9 cellular contexts compared by ENCODE assay signal in the genomic region with DNA sequence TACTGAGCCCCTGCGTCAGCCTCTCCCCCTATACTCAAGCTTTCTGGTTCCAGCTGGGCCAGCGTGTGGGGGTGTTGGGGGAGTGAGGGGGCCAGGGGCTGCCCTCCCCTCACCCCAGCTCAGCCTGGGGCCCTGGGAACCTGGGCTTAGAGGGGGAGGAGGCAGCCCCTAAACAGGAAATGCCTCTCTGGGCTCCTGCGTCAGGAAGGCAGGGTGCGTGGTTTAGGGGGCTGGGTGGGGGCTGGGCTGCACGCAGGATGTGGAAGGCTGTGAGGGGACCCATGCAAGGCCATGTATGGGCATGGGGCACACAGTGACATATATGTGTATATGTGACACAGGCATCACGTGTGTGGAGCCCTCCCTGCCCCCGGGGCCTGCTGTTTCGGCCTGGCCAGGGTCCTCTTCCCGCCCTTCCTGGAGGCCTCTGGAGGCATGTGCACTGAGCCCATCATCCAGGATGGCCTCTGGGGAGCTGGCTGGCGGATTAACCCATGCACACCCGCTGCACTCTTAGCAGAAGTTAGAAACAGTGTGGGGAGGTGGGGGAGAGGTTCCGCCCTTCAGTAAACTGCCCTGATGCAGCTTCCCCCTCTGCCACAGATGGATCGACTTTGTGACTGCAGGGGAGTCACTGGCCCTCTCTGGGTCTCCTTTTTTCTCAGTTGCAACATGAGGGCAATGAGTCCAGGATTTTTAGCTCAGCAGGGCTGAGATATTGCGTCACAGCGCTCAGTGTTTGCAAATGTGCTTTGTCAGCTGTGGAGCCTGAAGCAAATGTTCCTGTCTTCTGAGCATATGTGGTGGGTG. TPM values are rescaled to one million over a fixed set of nuclear protein-coding genes. Genes with fewer than 3 reads are reported as not detected.
DNase-seq lines count a peak whose midpoint lies in the region; ATAC-seq, FAIRE-seq and TF ChIP-seq lines count a peak whose summit lies in the region.
"Had no signal": no experiment of that assay in that cellular context is flagged by ENCODE, and none has a peak within 500 bp of the region (broad histone marks: within the 10 kb centered on the region; RNA-seq: fewer than 3 reads in every experiment).

No MANE protein-coding gene starts in this region.

- H3K4me2 ChIP-seq in K562 (ENCODE audit: insufficient read depth, low read length) = no peak overlapping the region

- H3K27ac ChIP-seq in K562 (ENCODE audit: extremely low read depth, low read depth, low read length) (no peak overlapping the region), kidney (ENCODE audit: low read depth in 2 of 2, low read length in 2 of 2) (peak overlapping the region; percentile 71 to 81)

- H3K4me3 Mint-ChIP-seq in stimulated activated naive CD8-positive, alpha-beta T cell treated with anti-CD3 and anti-CD28 coated beads, Interleukin-15, Interleukin-2, amounts not matched to agents 100 ng/mL and 50 ng/mL, for 24 hours = peak overlapping the region; percentile 71

- H3K9ac ChIP-seq in NT2/D1 (ENCODE audit: insufficient read length, low read depth) (peak overlapping the region; percentile 54), K562 (ENCODE audit: insufficient read depth in 1 of 2, low read depth in 2 of 2, low read length in 2 of 2) (no peak overlapping the region; a peak in 1 of 4 replicates), kidney (ENCODE audit: low read length in 2 of 2) (no peak overlapping the region)

- TF ChIP-seq EP300 in K562 (IDR thresholded peaks at IDR 0.05; ENCODE audit: low read length) = no peak

- H3K4me3 ChIP-seq in NT2/D1 (ENCODE audit: insufficient read length, low read depth) (no peak overlapping the region), K562 (no peak overlapping the region), kidney (ENCODE audit: low read length in 2 of 2) (no peak overlapping the region)

- H3K4me1 ChIP-seq in NT2/D1 (ENCODE audit: insufficient read depth, insufficient read length) (peaks cover 41% of the 10 kb centered on the region), K562 (replicated peaks in 1 of 2; ENCODE audit: control insufficient read depth in 2 of 2, insufficient read depth in 2 of 2, low read length in 2 of 2) (peaks cover 5 to 58% of the 10 kb centered on the region in 2 experiments), kidney (ENCODE audit: control insufficient read depth in 1 of 2, insufficient read depth in 1 of 2, low read depth in 1 of 2, low read length in 2 of 2) (peaks cover 0 to 16% of the 10 kb centered on the region in 2 donors)

- no peak for TF ChIP-seq RAD21 in K562 (CRISPR knock-in tag; conservative IDR thresholded peaks at IDR 0.05 in 1 of 2, IDR thresholded peaks at IDR 0.05 in 1 of 2)

- FAIRE-seq in K562 (lab: Jason Lieb, UNC) = no peak
- no peak for FAIRE-seq in kidney (lab: Jason Lieb, UNC)

- no peaks in the 10 kb centered on the region for H3K79me2 ChIP-seq in K562 (ENCODE audit: control insufficient read depth, insufficient read depth, low read length)

- TF ChIP-seq CTCF in K562 (IDR thresholded peaks at IDR 0.05 in 2 of 3, conservative IDR thresholded peaks at IDR 0.05 in 1 of 3; ENCODE audit: insufficient read depth in 2 of 3, low read depth in 1 of 3, low read length in 3 of 3) (no peak), kidney (IDR thresholded peaks at IDR 0.05; ENCODE audit: borderline replicate concordance, extremely low read depth, insufficient read depth) (no peak)

- H4K20me1 ChIP-seq in K562 (replicated peaks; ENCODE audit: control insufficient read depth, insufficient read depth, low read length) = no peaks in the 10 kb centered on the region

- no peak overlapping the region for H2AFZ ChIP-seq in K562 (ENCODE audit: low read depth, low read length)

- no peaks in the 10 kb centered on the region for H3K9me3 Mint-ChIP-seq in stimulated activated naive CD8-positive, alpha-beta T cell treated with anti-CD3 and anti-CD28 coated beads, Interleukin-15, Interleukin-2, amounts not matched to agents 100 ng/mL and 50 ng/mL, for 24 hours

- peaks cover 59% of the 10 kb centered on the region for H3K4me1 Mint-ChIP-seq in stimulated activated naive CD8-positive, alpha-beta T cell treated with anti-CD3 and anti-CD28 coated beads, Interleukin-15, Interleukin-2, amounts not matched to agents 100 ng/mL and 50 ng/mL, for 24 hours (ENCODE audit: low read depth)

- CTCF ChIA-PET in K562 (lab: Yijun Ruan, JAX; ENCODE audit: low intra/inter-chr PET ratio) = no interaction called here

- POLR2A ChIA-PET in K562 (lab: Yijun Ruan, JAX) = interaction anchor here (0.6 to 1.0 kb wide), 4 partner anchors 16 to 55 kb away, joined by 3 to 4 read pairs (median 3); no protein-coding TSS in a partner anchor

- no peaks in the 10 kb centered on the region for H3K36me3 Mint-ChIP-seq in stimulated activated naive CD8-positive, alpha-beta T cell treated with anti-CD3 and anti-CD28 coated beads, Interleukin-15, Interleukin-2, amounts not matched to agents 100 ng/mL and 50 ng/mL, for 24 hours (ENCODE audit: low read depth)

- H3K9me3 ChIP-seq in NT2/D1 (ENCODE audit: insufficient read depth, low read length) (peaks cover 11% of the 10 kb centered on the region; the same call in 1 of the 2 replicates), K562 (replicated peaks; ENCODE audit: control insufficient read depth, insufficient read depth, low read depth, low read length) (no peaks in the 10 kb centered on the region), kidney (ENCODE audit: control insufficient read depth in 1 of 2, low read length in 2 of 2) (no peaks in the 10 kb centered on the region)

- ATAC-seq in K562 (no peak), GM19452 (IDR thresholded peaks at IDR 0.05; ENCODE audit: unreplicated experiment) (no peak)
- ATAC-seq: Panc1 had no signal

- WGBS in K562 (ENCODE audit: insufficient coverage, low coverage, missing lambda C conversion rate) = 50% methylated on average over 12 of the region's 15 CpGs

- H3K27ac Mint-ChIP-seq in stimulated activated naive CD8-positive, alpha-beta T cell treated with anti-CD3 and anti-CD28 coated beads, Interleukin-15, Interleukin-2, amounts not matched to agents 100 ng/mL and 50 ng/mL, for 24 hours = peak overlapping the region; percentile 97

- DNase-seq in GM04504 (ENCODE audit: low read depth) = peak; percentile 77
- no peak for DNase-seq in NT2/D1 (ENCODE audit: low read depth, low spot score)
- no peak for DNase-seq in K562 (ENCODE audit: extremely low read depth in 1 of 4, low spot score in 3 of 4)
- peak; percentile 82 for DNase-seq in kidney
- DNase-seq in glomerular visceral epithelial cell (ENCODE audit: extremely low spot score) = no peak
- no peak for DNase-seq in pons (ENCODE audit: low spot score)

- no peaks in the 10 kb centered on the region for H3K9me1 ChIP-seq in K562 (ENCODE audit: control insufficient read depth, insufficient read depth, low read length)

- peaks cover 3% of the 10 kb centered on the region for H3K36me3 ChIP-seq in NT2/D1 (ENCODE audit: insufficient read depth, insufficient read length, low read length)
- H3K36me3 ChIP-seq in K562 (ENCODE audit: control insufficient read depth, insufficient read depth, low read length) = no peaks in the 10 kb centered on the region
- H3K36me3 ChIP-seq in kidney (ENCODE audit: control insufficient read depth in 1 of 2, insufficient read depth in 2 of 2, low read length in 2 of 2) = no peaks in the 10 kb centered on the region

- H3K27me3 ChIP-seq in NT2/D1 (ENCODE audit: insufficient read depth, insufficient read length) = peaks cover 19% of the 10 kb centered on the region
- no peaks in the 10 kb centered on the region for H3K27me3 ChIP-seq in K562 (ENCODE audit: control insufficient read depth in 2 of 2, insufficient read depth in 2 of 2, low read length in 2 of 2)

- intact Hi-C loops in K562 (cut with micrococcal nuclease) (no loop called here), kidney (cut with DNase I) (no loop called here)

- in situ Hi-C loops in K562 (cut with MboI) = no loop called here

- no TSS peak for BruUV-seq in K562 (replicated peaks; lab: Mats Ljungman, UMichigan)

- no peaks in the 10 kb centered on the region for H3K27me3 Mint-ChIP-seq in stimulated activated naive CD8-positive, alpha-beta T cell treated with anti-CD3 and anti-CD28 coated beads, Interleukin-15, Interleukin-2, amounts not matched to agents 100 ng/mL and 50 ng/mL, for 24 hours

- no peak for TF ChIP-seq POLR2A in K562 (conservative IDR thresholded peaks at IDR 0.05)

RNA-seq across cellular contexts. Expression of a gene that starts 1.1 kb away (rescaled TPM):
- not detected in 2 replicates for total RNA-seq in K562 (2011; cell fraction: chromatin; rRNA removed; ENCODE audit: low replicate concordance)
- not detected in 2 replicates for total RNA-seq in K562 (2011; cell fraction: nucleolus; rRNA removed)
- not detected in 2 replicates for total RNA-seq in K562 (2011; cell fraction: nucleoplasm; rRNA removed)
- total RNA-seq in K562 (2014; rRNA removed) (not detected in 2 replicates), K562 (2014; rRNA removed; fragmentation: Illumina TruSeq; extraction: Trizol) (not detected in 2 replicates), K562 (2015; rRNA removed; fragmentation: Illumina TruSeq; extraction: Trizol) (not detected in 2 replicates), K562 (2021) (0.09 and 0.20 TPM in 2 replicates), kidney (22.9 TPM)
- polyA plus RNA-seq in K562 (2011; rRNA removed) (not detected in 2 replicates), K562 (2014; fragmentation: Illumina TruSeq; extraction: Trizol) (not detected in 2 replicates), K562 (2014; fragmentation: Nextera tagmentation; extraction: Ambion mirVana) (not detected), K562 (2014; rRNA removed) (not detected in 2 replicates), kidney (ENCODE audit: insufficient read depth, low read depth, low replicate concordance) (14.8 TPM)
- polyA plus RNA-seq in K562 (2011; cell fraction: cytosol; rRNA removed) = not detected in 2 replicates
- not detected in 2 replicates for polyA plus RNA-seq in K562 (2011; cell fraction: nucleus; rRNA removed)
- polyA plus RNA-seq in K562 (2012) = 0.04 TPM in 1 of 2 replicates, not detected in the other
- polyA minus RNA-seq in K562 (2011; rRNA and poly(A)+ RNA removed) = not detected in 2 replicates
- not detected in 2 replicates for polyA minus RNA-seq in K562 (2011; cell fraction: cytosol; rRNA and poly(A)+ RNA removed)
- polyA minus RNA-seq in K562 (2011; cell fraction: nucleus; rRNA and poly(A)+ RNA removed) = not detected in 2 replicates

RNA-seq across cellular contexts. Expression of a gene that starts 18.3 kb away (rescaled TPM):
- 0.74 and 1.8 TPM in 2 replicates for total RNA-seq in K562 (2011; cell fraction: chromatin; rRNA removed; ENCODE audit: low replicate concordance)
- 0.79 and 1.2 TPM in 2 replicates for total RNA-seq in K562 (2011; cell fraction: nucleolus; rRNA removed)
- 1.1 and 1.2 TPM in 2 replicates for total RNA-seq in K562 (2011; cell fraction: nucleoplasm; rRNA removed)
- total RNA-seq in K562 (2014; rRNA removed) (0.73 and 0.90 TPM in 2 replicates), K562 (2014; rRNA removed; fragmentation: Illumina TruSeq; extraction: Trizol) (0.25 TPM in 1 of 2 replicates, not detected in the other), K562 (2015; rRNA removed; fragmentation: Illumina TruSeq; extraction: Trizol) (0.34 and 0.47 TPM in 2 replicates), K562 (2021) (0.40 and 1.2 TPM in 2 replicates), kidney (9.2 TPM)
- polyA plus RNA-seq in K562 (2011; rRNA removed) (0.20 and 0.35 TPM in 2 replicates), K562 (2014; fragmentation: Illumina TruSeq; extraction: Trizol) (0.36 and 0.43 TPM in 2 replicates), K562 (2014; fragmentation: Nextera tagmentation; extraction: Ambion mirVana) (under 1 TPM in 1 of 2 experiments, not detected in 1; 0.01 TPM), K562 (2014; rRNA removed) (0.26 and 0.48 TPM in 2 replicates), kidney (ENCODE audit: insufficient read depth, low read depth, low replicate concordance) (2.3 TPM)
- polyA plus RNA-seq in K562 (2011; cell fraction: cytosol; rRNA removed) = 0.21 and 1.2 TPM in 2 replicates
- 2.0 and 3.7 TPM in 2 replicates for polyA plus RNA-seq in K562 (2011; cell fraction: nucleus; rRNA removed)
- 0.76 and 1.3 TPM in 2 replicates for polyA plus RNA-seq in K562 (2012)
- polyA minus RNA-seq in K562 (2011; rRNA and poly(A)+ RNA removed) = 0.15 TPM in 1 of 2 replicates, not detected in the other
- 0.29 and 1.3 TPM in 2 replicates for polyA minus RNA-seq in K562 (2011; cell fraction: cytosol; rRNA and poly(A)+ RNA removed)
- 0.67 and 1.2 TPM in 2 replicates for polyA minus RNA-seq in K562 (2011; cell fraction: nucleus; rRNA and poly(A)+ RNA removed)

RNA-seq across cellular contexts. Expression of a gene that starts 26.3 kb away (rescaled TPM):
- total RNA-seq in K562 (2011; cell fraction: chromatin; rRNA removed; ENCODE audit: low replicate concordance) = not detected in 2 replicates
- not detected in 2 replicates for total RNA-seq in K562 (2011; cell fraction: nucleolus; rRNA removed)
- total RNA-seq in K562 (2011; cell fraction: nucleoplasm; rRNA removed) = not detected in 2 replicates
- total RNA-seq in K562 (2014; rRNA removed) = not detected in 2 replicates
- total RNA-seq in K562 (2014; rRNA removed; fragmentation: Illumina TruSeq; extraction: Trizol) = not detected in 2 replicates
- not detected in 2 replicates for total RNA-seq in K562 (2015; rRNA removed; fragmentation: Illumina TruSeq; extraction: Trizol)
- total RNA-seq in K562 (2021) = not detected in 2 replicates
- polyA plus RNA-seq in K562 (2011; rRNA removed) = not detected in 2 replicates
- 0.01 TPM in 1 of 2 replicates, not detected in the other for polyA plus RNA-seq in K562 (2011; cell fraction: cytosol; rRNA removed)
- not detected in 2 replicates for polyA plus RNA-seq in K562 (2011; cell fraction: nucleus; rRNA removed)
- not detected in 2 replicates for polyA plus RNA-seq in K562 (2012)
- not detected in 2 replicates for polyA plus RNA-seq in K562 (2014; fragmentation: Illumina TruSeq; extraction: Trizol)
- not detected for polyA plus RNA-seq in K562 (2014; fragmentation: Nextera tagmentation; extraction: Ambion mirVana)
- not detected in 2 replicates for polyA plus RNA-seq in K562 (2014; rRNA removed)
- not detected in 2 replicates for polyA minus RNA-seq in K562 (2011; rRNA and poly(A)+ RNA removed)
- polyA minus RNA-seq in K562 (2011; cell fraction: cytosol; rRNA and poly(A)+ RNA removed) = not detected in 2 replicates
- polyA minus RNA-seq in K562 (2011; cell fraction: nucleus; rRNA and poly(A)+ RNA removed) = 0.13 TPM in 1 of 2 replicates, not detected in the other
- 0.19 TPM for total RNA-seq in kidney
- not detected for polyA plus RNA-seq in kidney (ENCODE audit: insufficient read depth, low read depth, low replicate concordance)

RNA-seq across cellular contexts. Expression of a gene that starts 26.9 kb away (rescaled TPM):
- total RNA-seq in K562 (2011; cell fraction: chromatin; rRNA removed; ENCODE audit: low replicate concordance) = 15.8 and 32.2 TPM in 2 replicates
- total RNA-seq in K562 (2011; cell fraction: nucleolus; rRNA removed) = 24.8 and 25.1 TPM in 2 replicates
- total RNA-seq in K562 (2011; cell fraction: nucleoplasm; rRNA removed) = 14.6 and 20.0 TPM in 2 replicates
- 76.9 and 78.8 TPM in 2 replicates for total RNA-seq in K562 (2014; rRNA removed)
- 23.2 and 31.8 TPM in 2 replicates for total RNA-seq in K562 (2014; rRNA removed; fragmentation: Illumina TruSeq; extraction: Trizol)
- total RNA-seq in K562 (2015; rRNA removed; fragmentation: Illumina TruSeq; extraction: Trizol) = 59.9 and 65.3 TPM in 2 replicates
- total RNA-seq in K562 (2021) = 47.4 and 47.6 TPM in 2 replicates
- 29.3 and 33.4 TPM in 2 replicates for polyA plus RNA-seq in K562 (2011; rRNA removed)
- 31.7 and 54.1 TPM in 2 replicates for polyA plus RNA-seq in K562 (2011; cell fraction: cytosol; rRNA removed)
- polyA plus RNA-seq in K562 (2011; cell fraction: nucleus; rRNA removed) = 33.9 and 46.0 TPM in 2 replicates
- 41.0 and 43.8 TPM in 2 replicates for polyA plus RNA-seq in K562 (2012)
- polyA plus RNA-seq in K562 (2014; fragmentation: Illumina TruSeq; extraction: Trizol) = 33.3 and 44.6 TPM in 2 replicates
- polyA plus RNA-seq in K562 (2014; fragmentation: Nextera tagmentation; extraction: Ambion mirVana) = 1 to 10 TPM; 2.2 to 4.5 TPM
- 65.5 and 67.8 TPM in 2 replicates for polyA plus RNA-seq in K562 (2014; rRNA removed)
- polyA minus RNA-seq in K562 (2011; rRNA and poly(A)+ RNA removed) = 10.6 and 12.7 TPM in 2 replicates
- polyA minus RNA-seq in K562 (2011; cell fraction: cytosol; rRNA and poly(A)+ RNA removed) = 6.5 and 12.8 TPM in 2 replicates
- 7.0 and 10.6 TPM in 2 replicates for polyA minus RNA-seq in K562 (2011; cell fraction: nucleus; rRNA and poly(A)+ RNA removed)
- 32.8 TPM for total RNA-seq in kidney
- 69.7 TPM for polyA plus RNA-seq in kidney (ENCODE audit: insufficient read depth, low read depth, low replicate concordance)

RNA-seq across cellular contexts. Expression of a gene that starts 29.0 kb away (rescaled TPM):
- total RNA-seq in K562 (2011; cell fraction: chromatin; rRNA removed; ENCODE audit: low replicate concordance) = 49.3 and 178 TPM in 2 replicates
- 331 and 338 TPM in 2 replicates for total RNA-seq in K562 (2011; cell fraction: nucleolus; rRNA removed)
- total RNA-seq in K562 (2011; cell fraction: nucleoplasm; rRNA removed) = 162 and 163 TPM in 2 replicates
- total RNA-seq in K562 (2014; rRNA removed) (121 and 158 TPM in 2 replicates), K562 (2014; rRNA removed; fragmentation: Illumina TruSeq; extraction: Trizol) (29.4 and 39.3 TPM in 2 replicates), K562 (2015; rRNA removed; fragmentation: Illumina TruSeq; extraction: Trizol) (44.8 and 51.6 TPM in 2 replicates), K562 (2021) (108 and 120 TPM in 2 replicates), kidney (92.1 TPM)
- polyA plus RNA-seq in K562 (2011; rRNA removed) (77.2 and 108 TPM in 2 replicates), K562 (2014; fragmentation: Illumina TruSeq; extraction: Trizol) (111 and 119 TPM in 2 replicates), K562 (2014; fragmentation: Nextera tagmentation; extraction: Ambion mirVana) (10 to 100 TPM in 1 of 2 experiments, 1 to 10 TPM in 1; 8.6 to 33.6 TPM), K562 (2014; rRNA removed) (83.6 and 96.7 TPM in 2 replicates), kidney (ENCODE audit: insufficient read depth, low read depth, low replicate concordance) (115 TPM)
- 234 and 367 TPM in 2 replicates for polyA plus RNA-seq in K562 (2011; cell fraction: cytosol; rRNA removed)
- 162 and 217 TPM in 2 replicates for polyA plus RNA-seq in K562 (2011; cell fraction: nucleus; rRNA removed)
- 106 and 144 TPM in 2 replicates for polyA plus RNA-seq in K562 (2012)
- polyA minus RNA-seq in K562 (2011; rRNA and poly(A)+ RNA removed) = 84.7 and 117 TPM in 2 replicates
- 120 and 144 TPM in 2 replicates for polyA minus RNA-seq in K562 (2011; cell fraction: cytosol; rRNA and poly(A)+ RNA removed)
- 46.6 and 57.5 TPM in 2 replicates for polyA minus RNA-seq in K562 (2011; cell fraction: nucleus; rRNA and poly(A)+ RNA removed)

Comparison
In these comparisons a context has a peak if more than half of its experiments do, and no peak if none do; other contexts are left out.
1. DNase-seq: peak in GM04504 (single experiment) and kidney (single experiment); none in NT2/D1 (single experiment), K562 (0 of 4), glomerular visceral epithelial cell (single experiment) and pons (single experiment).
2. RNA of a gene that starts 1.1 kb away (total RNA-seq): 22.9 TPM in kidney (single experiment); 0.09 to 0.20 TPM in K562; every median in the first group is over 10 times any median in the second.